Comparison of ENCODE assay signal across 1 cellular context in the genomic region with DNA sequence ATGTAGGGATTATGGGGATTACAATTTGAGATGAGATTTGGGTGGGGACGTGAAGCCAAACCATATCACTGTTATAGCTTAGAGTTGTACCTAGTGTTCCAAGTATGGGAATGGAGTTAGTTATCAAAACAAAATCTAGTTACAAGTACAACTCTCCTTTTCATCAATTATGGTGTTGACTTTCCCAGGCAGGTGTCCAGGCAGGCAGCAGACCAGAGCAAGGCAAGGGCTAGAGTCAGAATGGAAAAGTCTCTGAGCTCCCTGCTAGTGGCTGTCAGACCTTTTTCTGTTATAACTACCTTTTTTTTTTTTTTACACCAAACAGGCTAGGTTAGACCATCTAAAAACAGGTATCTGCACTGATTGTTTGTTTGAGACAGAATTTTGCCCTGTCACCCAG.
TF ChIP-seq lines count a peak whose summit lies in the region.

No MANE protein-coding gene starts in this region.

TF ChIP-seq in HEK293, 187 proteins besides CTCF, POLR2A, EP300 and RAD21:
- TF ChIP-seq, protein P1, sequence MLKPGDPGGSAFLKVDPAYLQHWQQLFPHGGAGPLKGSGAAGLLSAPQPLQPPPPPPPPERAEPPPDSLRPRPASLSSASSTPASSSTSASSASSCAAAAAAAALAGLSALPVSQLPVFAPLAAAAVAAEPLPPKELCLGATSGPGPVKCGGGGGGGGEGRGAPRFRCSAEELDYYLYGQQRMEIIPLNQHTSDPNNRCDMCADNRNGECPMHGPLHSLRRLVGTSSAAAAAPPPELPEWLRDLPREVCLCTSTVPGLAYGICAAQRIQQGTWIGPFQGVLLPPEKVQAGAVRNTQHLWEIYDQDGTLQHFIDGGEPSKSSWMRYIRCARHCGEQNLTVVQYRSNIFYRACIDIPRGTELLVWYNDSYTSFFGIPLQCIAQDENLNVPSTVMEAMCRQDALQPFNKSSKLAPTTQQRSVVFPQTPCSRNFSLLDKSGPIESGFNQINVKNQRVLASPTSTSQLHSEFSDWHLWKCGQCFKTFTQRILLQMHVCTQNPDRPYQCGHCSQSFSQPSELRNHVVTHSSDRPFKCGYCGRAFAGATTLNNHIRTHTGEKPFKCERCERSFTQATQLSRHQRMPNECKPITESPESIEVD (tag by site-specific recombination; IDR thresholded peaks at IDR 0.05): no peak
- TF ChIP-seq ZNF391 (tag by site-specific recombination; IDR thresholded peaks at IDR 0.05; ENCODE audit: borderline replicate concordance, low read depth) (no peak), ZBTB7A (tag by site-specific recombination; IDR thresholded peaks at IDR 0.05; ENCODE audit: low read depth) (no peak), ZNF37A (tag by site-specific recombination; IDR thresholded peaks at IDR 0.05) (no peak), MZF1 (tag by site-specific recombination; IDR thresholded peaks at IDR 0.05; ENCODE audit: borderline replicate concordance) (peak; percentile 72; the same call in 1 of the 2 replicates), ZNF677 (tag by site-specific recombination; IDR thresholded peaks at IDR 0.05) (peak; percentile 8; the same call in 1 of the 2 replicates), ZNF214 (tag by site-specific recombination; IDR thresholded peaks at IDR 0.05; ENCODE audit: borderline replicate concordance) (no peak), ZNF48 (tag by site-specific recombination; IDR thresholded peaks at IDR 0.05) (no peak), ZSCAN16 (tag by site-specific recombination; IDR thresholded peaks at IDR 0.05) (no peak), ZNF548 (tag by site-specific recombination; IDR thresholded peaks at IDR 0.05) (no peak)
- TF ChIP-seq, protein P2, sequence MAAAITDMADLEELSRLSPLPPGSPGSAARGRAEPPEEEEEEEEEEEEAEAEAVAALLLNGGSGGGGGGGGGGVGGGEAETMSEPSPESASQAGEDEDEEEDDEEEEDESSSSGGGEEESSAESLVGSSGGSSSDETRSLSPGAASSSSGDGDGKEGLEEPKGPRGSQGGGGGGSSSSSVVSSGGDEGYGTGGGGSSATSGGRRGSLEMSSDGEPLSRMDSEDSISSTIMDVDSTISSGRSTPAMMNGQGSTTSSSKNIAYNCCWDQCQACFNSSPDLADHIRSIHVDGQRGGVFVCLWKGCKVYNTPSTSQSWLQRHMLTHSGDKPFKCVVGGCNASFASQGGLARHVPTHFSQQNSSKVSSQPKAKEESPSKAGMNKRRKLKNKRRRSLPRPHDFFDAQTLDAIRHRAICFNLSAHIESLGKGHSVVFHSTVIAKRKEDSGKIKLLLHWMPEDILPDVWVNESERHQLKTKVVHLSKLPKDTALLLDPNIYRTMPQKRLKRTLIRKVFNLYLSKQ (tag by site-specific recombination; IDR thresholded peaks at IDR 0.05; ENCODE audit: borderline replicate concordance): no peak
